1 cellular context compared by ENCODE assay signal in genomic region chr5:16755641-16756040, GRCh38.
TF ChIP-seq lines count a peak whose summit lies in the region.

No MANE protein-coding gene starts in this region.

TF ChIP-seq in GM23338, 12 proteins besides CTCF, POLR2A, EP300 and RAD21 (continued from another document):
- no peak for TF ChIP-seq ZNF462 (CRISPR knock-in tag; IDR thresholded peaks at IDR 0.05)
- TF ChIP-seq ZNF331 (CRISPR knock-in tag; IDR thresholded peaks at IDR 0.05; ENCODE audit: low read depth) = no peak
